ENCODE assay signal across 1 cellular context in the genomic region with DNA sequence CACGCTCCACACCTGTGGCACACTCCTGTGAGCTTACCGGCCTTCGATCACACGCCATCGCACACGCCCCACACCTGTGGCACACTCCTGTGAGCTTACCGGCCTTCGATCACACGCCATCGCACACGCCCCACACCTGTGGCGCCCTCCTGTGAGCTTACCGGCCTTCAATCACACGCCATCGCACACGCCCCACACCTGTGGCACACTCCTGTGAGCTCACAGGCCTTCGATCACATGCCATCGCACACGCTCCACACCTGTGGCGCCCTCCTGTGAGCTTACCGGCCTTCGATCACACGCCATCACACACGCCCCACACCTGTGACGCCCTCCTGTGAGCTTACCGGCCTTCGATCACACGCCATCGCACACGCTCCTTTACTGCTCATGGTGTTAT.
A peak's percentile ranks its signal among the peaks of the same experiment; 100 is the strongest.
TF ChIP-seq lines count a peak whose summit lies in the region.

No MANE protein-coding gene starts in this region.

TF ChIP-seq in GM12878, 131 proteins besides CTCF, POLR2A, EP300 and RAD21:
- TF ChIP-seq, protein P1, sequence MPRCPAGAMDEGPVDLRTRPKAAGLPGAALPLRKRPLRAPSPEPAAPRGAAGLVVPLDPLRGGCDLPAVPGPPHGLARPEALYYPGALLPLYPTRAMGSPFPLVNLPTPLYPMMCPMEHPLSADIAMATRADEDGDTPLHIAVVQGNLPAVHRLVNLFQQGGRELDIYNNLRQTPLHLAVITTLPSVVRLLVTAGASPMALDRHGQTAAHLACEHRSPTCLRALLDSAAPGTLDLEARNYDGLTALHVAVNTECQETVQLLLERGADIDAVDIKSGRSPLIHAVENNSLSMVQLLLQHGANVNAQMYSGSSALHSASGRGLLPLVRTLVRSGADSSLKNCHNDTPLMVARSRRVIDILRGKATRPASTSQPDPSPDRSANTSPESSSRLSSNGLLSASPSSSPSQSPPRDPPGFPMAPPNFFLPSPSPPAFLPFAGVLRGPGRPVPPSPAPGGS (IDR thresholded peaks at IDR 0.05; ENCODE audit: borderline replicate concordance, insufficient read depth, low read depth, low read length, poor library complexity, severe bottlenecking), result peak; percentile 82
- TF ChIP-seq TCF3 (IDR thresholded peaks at IDR 0.05; ENCODE audit: borderline replicate concordance, insufficient read depth, low read depth, low read length), result 0 out of 2 replicates have a peak, but pooled peaks have one; percentile 38
